Comparison of ENCODE assay signal across 15 cellular contexts in the genomic region with DNA sequence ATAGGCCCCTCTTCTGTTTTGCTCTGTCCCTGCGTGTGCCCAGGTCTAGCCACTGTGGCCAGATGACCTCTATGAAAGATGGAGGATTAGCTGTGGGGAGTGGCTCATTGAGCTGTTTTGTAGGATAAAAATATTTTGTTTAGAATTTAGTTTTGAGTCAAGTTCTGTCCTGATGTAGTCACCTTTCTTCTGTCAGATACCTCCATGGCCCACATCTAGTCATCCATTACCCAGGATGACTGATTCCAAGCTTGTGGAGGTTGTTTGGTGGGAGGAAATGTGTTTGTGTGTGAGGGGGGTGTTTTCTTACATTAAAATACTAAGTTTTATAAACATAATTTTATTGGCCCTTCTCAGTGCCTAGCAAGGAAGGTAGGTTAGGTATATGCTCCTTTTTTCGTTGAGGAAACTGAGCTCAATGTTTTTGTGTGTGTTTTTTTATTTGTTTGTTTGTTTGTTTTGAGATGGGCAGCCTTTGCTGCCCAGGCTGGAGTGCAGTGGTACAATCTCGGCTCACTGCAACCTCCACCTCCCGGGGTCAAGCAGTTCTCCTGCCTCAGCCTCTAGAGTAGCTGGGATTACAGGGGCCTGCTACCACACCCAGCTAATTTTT. TPM values are rescaled to one million over a fixed set of nuclear protein-coding genes. Genes with fewer than 3 reads are reported as not detected.
DNase-seq lines count a peak whose midpoint lies in the region; ATAC-seq and TF ChIP-seq lines count a peak whose summit lies in the region.
"Had no signal": no experiment of that assay in that cellular context is flagged by ENCODE, and none has a peak within 500 bp of the region (broad histone marks: within the 10 kb centered on the region; RNA-seq: fewer than 3 reads in every experiment).

No MANE protein-coding gene starts in this region.

- TF ChIP-seq CTCF in dorsolateral prefrontal cortex (IDR thresholded peaks at IDR 0.05 in 54 of 56, conservative IDR thresholded peaks at IDR 0.05 in 2 of 56; ENCODE audit: low read depth in 1 of 56, partially characterized antibody in 56 of 56) (no peak), heart left ventricle (IDR thresholded peaks at IDR 0.05) (no peak)

- H3K27ac Mint-ChIP-seq in activated T-cell treated with anti-CD3 and anti-CD28 coated beads, Interleukin-2, amount 50 U/mL, for 72 hours = peak overlapping the region; percentile 61
- peak overlapping the region; percentile 39 for H3K27ac Mint-ChIP-seq in activated CD8-positive, alpha-beta T cell treated with anti-CD3 and anti-CD28 coated beads, Interleukin-2, amount 10 ng/mL, durations not matched to agents 7 days and 5 days
- H3K27ac Mint-ChIP-seq: GM23338 had no signal

- no peaks in the 10 kb centered on the region for H3K27me3 Mint-ChIP-seq in activated T-cell treated with anti-CD3 and anti-CD28 coated beads, Interleukin-2, amount 50 U/mL, for 72 hours (ENCODE audit: low read depth)
- no peaks in the 10 kb centered on the region for H3K27me3 Mint-ChIP-seq in activated CD8-positive, alpha-beta T cell treated with anti-CD3 and anti-CD28 coated beads, Interleukin-2, amount 10 ng/mL, durations not matched to agents 7 days and 5 days (ENCODE audit: low read depth)

- 94 to 99% (median 96%) methylated on average over 4 of the region's 4 CpGs for WGBS in heart left ventricle, 4 donors

- peak; percentile 69 to 86 for ATAC-seq in activated T-cell treated with anti-CD3 and anti-CD28 coated beads, Interleukin-2, amount 50 U/mL, for 72 hours (replicated peaks in 1 of 2)
- ATAC-seq in activated CD8-positive, alpha-beta T cell treated with anti-CD3 and anti-CD28 coated beads, Interleukin-2, amount 10 ng/mL, durations not matched to agents 7 days and 5 days = no peak
- no peak for ATAC-seq in sciatic nerve
- no peak for ATAC-seq in heart left ventricle
- ATAC-seq: A549 had no signal

- H3K36me3 ChIP-seq in heart left ventricle = peaks cover 0 to 76% (median 50%) of the 10 kb centered on the region in 9 donors

- peaks cover 0 to 3% (median 0%) of the 10 kb centered on the region in 12 donors for H3K4me1 ChIP-seq in heart left ventricle

- no peak overlapping the region for H3K4me3 Mint-ChIP-seq in activated T-cell treated with anti-CD3 and anti-CD28 coated beads, Interleukin-2, amount 50 U/mL, for 72 hours
- H3K4me3 Mint-ChIP-seq in activated CD8-positive, alpha-beta T cell treated with anti-CD3 and anti-CD28 coated beads, Interleukin-2, amount 10 ng/mL, durations not matched to agents 7 days and 5 days = no peak overlapping the region
- H3K4me3 Mint-ChIP-seq: GM23338 had no signal

- CTCF ChIA-PET in activated CD8-positive, alpha-beta T cell treated with anti-CD3 and anti-CD28 coated beads, Interleukin-2, amount 10 ng/mL, durations not matched to agents 7 days and 5 days (lab: Charles Lee) = interaction anchor here (1.2 to 2.9 kb wide), 11 partner anchors 9 to 153 kb away, joined by 3 to 12 read pairs (median 6); partner anchors contain the start of gene CDK5RAP3

- H3K27ac ChIP-seq in dorsolateral prefrontal cortex = peak overlapping the region; percentile 76 to 100 (median 95)
- H3K27ac ChIP-seq in heart left ventricle = no peak overlapping the region
- H3K27ac ChIP-seq: A549; BLaER1 treated with 17β-estradiol and CSF1 and Interleukin-3, amounts not matched to agents 10 nM and 100 nM had no signal

- DNase-seq in activated T-cell treated with anti-CD3 and anti-CD28 coated beads, Interleukin-2, amount 50 U/mL, for 72 hours = no peak
- DNase-seq in activated T-cell treated with anti-CD3 and anti-CD28 coated beads, Interleukin-2, amount 50 U/mL, for 48 hours = no peak
- no peak for DNase-seq in activated CD8-positive, alpha-beta T cell treated with anti-CD3 and anti-CD28 coated beads, Interleukin-2, amount 10 ng/mL, durations not matched to agents 7 days and 5 days
- DNase-seq in dorsolateral prefrontal cortex (no peak), sciatic nerve (ENCODE audit: low spot score) (peak; percentile 8), heart left ventricle (no peak), DMS153 (lab: John Stamatoyannopoulos, UW) (no peak), SIG-M5 (lab: John Stamatoyannopoulos, UW) (no peak)
- DNase-seq: GF-D8, NCI-H1417 treated with DMSO at 0.1 percent for 48 hours, NCI-H2029, NCI-H446 treated with DMSO at 0.1 percent for 48 hours had no signal

- H3K27me3 ChIP-seq in dorsolateral prefrontal cortex (no peaks in the 10 kb centered on the region), heart left ventricle (no peaks in the 10 kb centered on the region)

- no peaks in the 10 kb centered on the region for H3K9me3 ChIP-seq in heart left ventricle
- H3K9me3 ChIP-seq: A549; BLaER1 treated with 17β-estradiol and CSF1 and Interleukin-3, amounts not matched to agents 10 nM and 100 nM had no signal

- no peak for TF ChIP-seq POLR2A in heart left ventricle (IDR thresholded peaks at IDR 0.05)

- intact Hi-C loops in dorsolateral prefrontal cortex (cut with DNase I) = no loop called here
- intact Hi-C loops in sciatic nerve (cut with DNase I) = no loop called here
- intact Hi-C loops in heart left ventricle (cut with DNase I) = no loop called here

- peaks cover 6% of the 10 kb centered on the region for H3K4me1 Mint-ChIP-seq in activated T-cell treated with anti-CD3 and anti-CD28 coated beads, Interleukin-2, amount 50 U/mL, for 72 hours (ENCODE audit: low read depth)
- H3K4me1 Mint-ChIP-seq in activated CD8-positive, alpha-beta T cell treated with anti-CD3 and anti-CD28 coated beads, Interleukin-2, amount 10 ng/mL, durations not matched to agents 7 days and 5 days (ENCODE audit: low read depth) = no peaks in the 10 kb centered on the region

- H3K36me3 Mint-ChIP-seq in activated T-cell treated with anti-CD3 and anti-CD28 coated beads, Interleukin-2, amount 50 U/mL, for 72 hours (ENCODE audit: insufficient read depth in 2 of 2) = peaks cover 0 to 15% of the 10 kb centered on the region in 2 donors
- peaks cover 37% of the 10 kb centered on the region for H3K36me3 Mint-ChIP-seq in activated CD8-positive, alpha-beta T cell treated with anti-CD3 and anti-CD28 coated beads, Interleukin-2, amount 10 ng/mL, durations not matched to agents 7 days and 5 days (ENCODE audit: low read depth)

- H3K4me3 ChIP-seq in dorsolateral prefrontal cortex = peak overlapping the region in 1 of 59 donors; percentile 1
- no peak overlapping the region for H3K4me3 ChIP-seq in heart left ventricle
- H3K4me3 ChIP-seq: A549; BLaER1 treated with 17β-estradiol and CSF1 and Interleukin-3, amounts not matched to agents 10 nM and 100 nM; GM23338 had no signal

- POLR2A ChIA-PET in activated CD8-positive, alpha-beta T cell treated with anti-CD3 and anti-CD28 coated beads, Interleukin-2, amount 10 ng/mL, durations not matched to agents 7 days and 5 days (lab: Charles Lee) = no interaction called here

- no peaks in the 10 kb centered on the region for H3K9me3 Mint-ChIP-seq in activated T-cell treated with anti-CD3 and anti-CD28 coated beads, Interleukin-2, amount 50 U/mL, for 72 hours
- H3K9me3 Mint-ChIP-seq in activated CD8-positive, alpha-beta T cell treated with anti-CD3 and anti-CD28 coated beads, Interleukin-2, amount 10 ng/mL, durations not matched to agents 7 days and 5 days (ENCODE audit: insufficient read depth) = no peaks in the 10 kb centered on the region
- H3K9me3 Mint-ChIP-seq: GM23338 had no signal

RNA-seq across cellular contexts. Expression of gene SNX11, which starts 16.3 kb away (rescaled TPM):
- total RNA-seq in activated T-cell treated with anti-CD3 and anti-CD28 coated beads, Interleukin-2, amount 50 U/mL, for 72 hours = 10 to 100 TPM; 30.5 to 30.6 TPM
- total RNA-seq in activated CD8-positive, alpha-beta T cell treated with anti-CD3 and anti-CD28 coated beads, Interleukin-2, amount 10 ng/mL, durations not matched to agents 7 days and 5 days = 10 to 100 TPM; 33.3 to 34.2 TPM
- total RNA-seq in dorsolateral prefrontal cortex = 10 to 100 TPM; 16.4 to 41.4 (median 27.4) TPM
- total RNA-seq in sciatic nerve = 18.5 TPM
- total RNA-seq in heart left ventricle = 10 to 100 TPM in 7 of 9 donors, 1 to 10 TPM in 2; 8.5 to 25.0 (median 11.3) TPM
- 10 to 100 TPM in 1 of 2 donors, 1 to 10 TPM in 1; 5.2 to 30.8 TPM for polyA plus RNA-seq in heart left ventricle

RNA-seq across cellular contexts. Expression of gene CBX1, which starts 22.6 kb away (rescaled TPM):
- 10 to 100 TPM; 47.0 to 62.3 TPM for total RNA-seq in activated T-cell treated with anti-CD3 and anti-CD28 coated beads, Interleukin-2, amount 50 U/mL, for 72 hours
- 10 to 100 TPM; 68.2 to 70.3 TPM for total RNA-seq in activated CD8-positive, alpha-beta T cell treated with anti-CD3 and anti-CD28 coated beads, Interleukin-2, amount 10 ng/mL, durations not matched to agents 7 days and 5 days
- total RNA-seq in dorsolateral prefrontal cortex (10 to 100 TPM; 57.5 to 92.2 (median 74.2) TPM), sciatic nerve (53.0 TPM), heart left ventricle (10 to 100 TPM; 28.5 to 43.8 (median 37.9) TPM)
- 10 to 100 TPM; 24.6 to 51.7 TPM for polyA plus RNA-seq in heart left ventricle

Comparison
In these comparisons a context has a peak if more than half of its experiments do, and no peak if none do; other contexts are left out.
1. ATAC-seq: peak in activated T-cell treated with anti-CD3 and anti-CD28 coated beads, Interleukin-2, amount 50 U/mL, for 72 hours (2 of 2); none in activated CD8-positive, alpha-beta T cell treated with anti-CD3 and anti-CD28 coated beads, Interleukin-2, amount 10 ng/mL, durations not matched to agents 7 days and 5 days (single experiment), sciatic nerve (single experiment) and heart left ventricle (0 of 4).
2. H3K27ac ChIP-seq: peak in dorsolateral prefrontal cortex (59 of 59); none in heart left ventricle (0 of 12).